Comparison of ENCODE assay signal across 21 cellular contexts in genomic region chr4:99351487-99351886, GRCh38. TPM values are rescaled to one million over a fixed set of nuclear protein-coding genes. Genes with fewer than 3 reads are reported as not detected.
"Had no signal": no experiment of that assay in that cellular context is flagged by ENCODE, and none has a peak within 500 bp of the region (broad histone marks: within the 10 kb centered on the region; RNA-seq: fewer than 3 reads in every experiment).

No MANE protein-coding gene starts in this region.

- H3K4me1 ChIP-seq: lower lobe of right lung, neural progenitor cell, tibial artery had no signal

- H3K27ac Mint-ChIP-seq: memory B cell; natural killer cell treated with Interleukin-12 subunit alpha and Interleukin-12 subunit beta and Interleukin-15 and Interleukin-18, amount 100 ng/mL, for 72 hours; neural progenitor cell; progenitor cell of endocrine pancreas; stimulated activated effector memory CD8-positive, alpha-beta T cell treated with anti-CD3 and anti-CD28 coated beads, Interleukin-12 subunit alpha, Interleukin-12 subunit beta, amount 100 ng/mL, for 72 hours had no signal

- DNase-seq: central memory CD4-positive, alpha-beta T cell; esophagus squamous epithelium; foreskin fibroblast; kidney; left cardiac atrium; lower lobe of right lung; nucleus accumbens; ovary; retina; stimulated activated CD4-positive, alpha-beta T cell treated with anti-CD3 and anti-CD28 coated beads, Interleukin-2, amount 100 ng/mL, for 24 hours; stimulated activated naive CD8-positive, alpha-beta T cell treated with anti-CD3 and anti-CD28 coated beads, Interleukin-15, Interleukin-2, amounts not matched to agents 100 U/mL and 50 U/mL, for 24 hours; tibial artery; upper lobe of right lung had no signal

- H3K27ac ChIP-seq: esophagus squamous epithelium, lower lobe of right lung, neural progenitor cell, ovary, tibial artery, upper lobe of right lung had no signal

- H3K36me3 ChIP-seq: esophagus squamous epithelium, neural progenitor cell, ovary, tibial artery, upper lobe of right lung had no signal

- H3K4me1 Mint-ChIP-seq: memory B cell; neural progenitor cell; stimulated activated effector memory CD8-positive, alpha-beta T cell treated with anti-CD3 and anti-CD28 coated beads, Interleukin-12 subunit alpha, Interleukin-12 subunit beta, amount 100 ng/mL, for 72 hours had no signal

- H2AFZ ChIP-seq: neural progenitor cell had no signal

- H3K9me3 ChIP-seq: esophagus squamous epithelium, lower lobe of right lung, ovary, tibial artery, upper lobe of right lung had no signal

- ATAC-seq: left cardiac atrium; lower lobe of right lung; natural killer cell treated with Interleukin-12 subunit alpha and Interleukin-12 subunit beta and Interleukin-15 and Interleukin-18, amount 100 ng/mL, for 72 hours; sciatic nerve; stimulated activated effector memory CD8-positive, alpha-beta T cell treated with anti-CD3 and anti-CD28 coated beads, Interleukin-12 subunit alpha, Interleukin-12 subunit beta, amount 100 ng/mL, for 72 hours; stimulated activated naive CD8-positive, alpha-beta T cell treated with anti-CD3 and anti-CD28 coated beads, Interleukin-15, Interleukin-2, amounts not matched to agents 100 U/mL and 50 U/mL, for 24 hours; upper lobe of right lung had no signal

- H3K4me2 ChIP-seq: neural progenitor cell had no signal

- H3K4me3 Mint-ChIP-seq: memory B cell; natural killer cell treated with Interleukin-12 subunit alpha and Interleukin-12 subunit beta and Interleukin-15 and Interleukin-18, amount 100 ng/mL, for 72 hours; neural progenitor cell; stimulated activated effector memory CD8-positive, alpha-beta T cell treated with anti-CD3 and anti-CD28 coated beads, Interleukin-12 subunit alpha, Interleukin-12 subunit beta, amount 100 ng/mL, for 72 hours had no signal

- H3K36me3 Mint-ChIP-seq: memory B cell; natural killer cell treated with Interleukin-12 subunit alpha and Interleukin-12 subunit beta and Interleukin-15 and Interleukin-18, amount 100 ng/mL, for 72 hours; neural progenitor cell; stimulated activated effector memory CD8-positive, alpha-beta T cell treated with anti-CD3 and anti-CD28 coated beads, Interleukin-12 subunit alpha, Interleukin-12 subunit beta, amount 100 ng/mL, for 72 hours had no signal

- H3K27me3 ChIP-seq: esophagus squamous epithelium, neural progenitor cell, ovary, tibial artery, upper lobe of right lung had no signal

- FAIRE-seq: bronchial epithelial cell had no signal

- H3K9ac ChIP-seq: neural progenitor cell had no signal

- H3K4me3 ChIP-seq: lower lobe of right lung, neural progenitor cell, ovary, tibial artery had no signal

- H3K27me3 Mint-ChIP-seq: progenitor cell of endocrine pancreas had no signal

RNA-seq across cellular contexts. Expression of gene ADH1C, which starts 1.1 kb away (rescaled TPM):
- total RNA-seq: epithelial cell of proximal tubule; natural killer cell treated with Interleukin-12 subunit alpha and Interleukin-12 subunit beta and Interleukin-15 and Interleukin-18, amount 100 ng/mL, for 72 hours had no signal

RNA-seq across cellular contexts. Expression of gene ADH1B, which starts 30.3 kb away (rescaled TPM):
- total RNA-seq: epithelial cell of proximal tubule; natural killer cell treated with Interleukin-12 subunit alpha and Interleukin-12 subunit beta and Interleukin-15 and Interleukin-18, amount 100 ng/mL, for 72 hours had no signal
